Comparison of ENCODE assay signal across 1 cellular context in genomic region chr4:38985363-38986065, GRCh38.
TF ChIP-seq lines count a peak whose summit lies in the region.

No MANE protein-coding gene starts in this region.

TF ChIP-seq in HEK293, 187 proteins besides CTCF, POLR2A, EP300 and RAD21:
- TF ChIP-seq ZNF280C (tag by site-specific recombination; IDR thresholded peaks at IDR 0.05) (no peak), ZNF701 (tag by site-specific recombination; IDR thresholded peaks at IDR 0.05) (no peak), ZNF501 (tag by site-specific recombination; IDR thresholded peaks at IDR 0.05) (no peak), GLI2 (tag by site-specific recombination; IDR thresholded peaks at IDR 0.05; ENCODE audit: borderline replicate concordance, low read depth) (no peak), ZNF24 (tag by site-specific recombination; IDR thresholded peaks at IDR 0.05) (no peak), ZNF335 (tag by site-specific recombination; conservative IDR thresholded peaks at IDR 0.05) (peak; percentile 11; the same call in 1 of the 2 replicates), SP7 (tag by site-specific recombination; IDR thresholded peaks at IDR 0.05) (no peak)
- TF ChIP-seq, protein P1, sequence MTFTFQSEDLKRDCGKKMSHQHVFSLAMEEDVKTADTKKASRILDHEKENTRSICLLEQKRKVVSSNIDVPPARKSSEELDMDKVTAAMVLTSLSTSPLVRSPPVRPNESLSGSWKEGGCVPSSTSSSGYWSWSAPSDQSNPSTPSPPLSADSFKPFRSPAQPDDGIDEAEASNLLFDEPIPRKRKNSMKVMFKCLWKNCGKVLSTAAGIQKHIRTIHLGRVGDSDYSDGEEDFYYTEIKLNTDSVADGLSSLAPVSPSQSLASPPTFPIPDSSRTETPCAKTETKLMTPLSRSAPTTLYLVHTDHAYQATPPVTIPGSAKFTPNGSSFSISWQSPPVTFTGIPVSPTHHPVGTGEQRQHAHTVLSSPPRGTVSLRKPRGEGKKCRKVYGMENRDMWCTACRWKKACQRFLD (tag by site-specific recombination; IDR thresholded peaks at IDR 0.05): no peak
